ENCODE assay signal across 1 cellular context in genomic region chr14:91873476-91874265, GRCh38.
A peak's percentile ranks its signal among the peaks of the same experiment; 100 is the strongest.
TF ChIP-seq lines count a peak whose summit lies in the region.

No MANE protein-coding gene starts in this region.

TF ChIP-seq in GM12878, 131 proteins besides CTCF, POLR2A, EP300 and RAD21 (continued from another document and continues in another):
- TF ChIP-seq E2F4 (IDR thresholded peaks at IDR 0.05; ENCODE audit: low read depth, low read length) (no peak), EED (IDR thresholded peaks at IDR 0.05; ENCODE audit: low read depth) (peak; percentile 56; the same call in 1 of the 2 replicates), ZBTB40 (IDR thresholded peaks at IDR 0.05; ENCODE audit: borderline replicate concordance) (no peak), MYB (IDR thresholded peaks at IDR 0.05; ENCODE audit: borderline replicate concordance, low read depth, low read length) (no peak), RFX5 (IDR thresholded peaks at IDR 0.05; ENCODE audit: low read depth, low read length) (no peak), CHD1 (IDR thresholded peaks at IDR 0.05; ENCODE audit: low read depth, low read length) (no peak), ZNF592 (IDR thresholded peaks at IDR 0.05) (no peak), SUZ12 (IDR thresholded peaks at IDR 0.05; ENCODE audit: unreplicated experiment) (no peak), FOXK2 (IDR thresholded peaks at IDR 0.05) (no peak), NKRF (conservative IDR thresholded peaks at IDR 0.05) (no peak), CBX3 (IDR thresholded peaks at IDR 0.05; ENCODE audit: borderline replicate concordance, low read depth) (no peak), NFXL1 (IDR thresholded peaks at IDR 0.05; ENCODE audit: borderline replicate concordance) (no peak), BCL11A (IDR thresholded peaks at IDR 0.05; ENCODE audit: low read depth, low read length) (0 out of 2 replicates have a peak, but pooled peaks have one; percentile 42), ZNF24 (IDR thresholded peaks at IDR 0.05) (no peak), BHLHE40 (IDR thresholded peaks at IDR 0.05; ENCODE audit: borderline replicate concordance in 1 of 2, low read depth in 2 of 2, low read length in 1 of 2) (peak; percentile 54 to 61; a peak in 2 of 4 replicates), RUNX3 (IDR thresholded peaks at IDR 0.05; ENCODE audit: low read length) (peak; percentile 90), SIN3A (IDR thresholded peaks at IDR 0.05; ENCODE audit: low read depth, low read length) (no peak), BACH1 (IDR thresholded peaks at IDR 0.05; ENCODE audit: borderline replicate concordance) (peak; percentile 42; the same call in 1 of the 2 replicates), NFYA (IDR thresholded peaks at IDR 0.05; ENCODE audit: borderline replicate concordance, low read depth, low read length) (no peak), RAD51 (IDR thresholded peaks at IDR 0.05) (no peak), MTA2 (IDR thresholded peaks at IDR 0.05; ENCODE audit: low read depth) (no peak; the same call in 1 of the 2 replicates), LARP7 (IDR thresholded peaks at IDR 0.05) (no peak), CEBPB (IDR thresholded peaks at IDR 0.05; ENCODE audit: borderline replicate concordance in 1 of 2, low read depth in 2 of 2, low read length in 2 of 2) (no peak), POLR2AphosphoS5 (IDR thresholded peaks at IDR 0.05; ENCODE audit: low read length) (no peak), SIX5 (IDR thresholded peaks at IDR 0.05; ENCODE audit: low read depth, low read length, severe bottlenecking) (no peak), PML (IDR thresholded peaks at IDR 0.05; ENCODE audit: low read length) (no peak), TBL1XR1 (IDR thresholded peaks at IDR 0.05; ENCODE audit: low read depth, low read length) (no peak), FOS (IDR thresholded peaks at IDR 0.05; ENCODE audit: borderline replicate concordance, extremely low read depth, insufficient read length) (no peak)
- TF ChIP-seq, protein P1, sequence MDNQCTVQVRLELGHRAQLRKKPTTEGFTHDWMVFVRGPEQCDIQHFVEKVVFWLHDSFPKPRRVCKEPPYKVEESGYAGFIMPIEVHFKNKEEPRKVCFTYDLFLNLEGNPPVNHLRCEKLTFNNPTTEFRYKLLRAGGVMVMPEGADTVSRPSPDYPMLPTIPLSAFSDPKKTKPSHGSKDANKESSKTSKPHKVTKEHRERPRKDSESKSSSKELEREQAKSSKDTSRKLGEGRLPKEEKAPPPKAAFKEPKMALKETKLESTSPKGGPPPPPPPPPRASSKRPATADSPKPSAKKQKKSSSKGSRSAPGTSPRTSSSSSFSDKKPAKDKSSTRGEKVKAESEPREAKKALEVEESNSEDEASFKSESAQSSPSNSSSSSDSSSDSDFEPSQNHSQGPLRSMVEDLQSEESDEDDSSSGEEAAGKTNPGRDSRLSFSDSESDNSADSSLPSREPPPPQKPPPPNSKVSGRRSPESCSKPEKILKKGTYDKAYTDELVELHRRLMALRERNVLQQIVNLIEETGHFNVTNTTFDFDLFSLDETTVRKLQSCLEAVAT (IDR thresholded peaks at IDR 0.05): peak; percentile 50; the same call in 1 of the 2 replicates
- TF ChIP-seq, protein P2, sequence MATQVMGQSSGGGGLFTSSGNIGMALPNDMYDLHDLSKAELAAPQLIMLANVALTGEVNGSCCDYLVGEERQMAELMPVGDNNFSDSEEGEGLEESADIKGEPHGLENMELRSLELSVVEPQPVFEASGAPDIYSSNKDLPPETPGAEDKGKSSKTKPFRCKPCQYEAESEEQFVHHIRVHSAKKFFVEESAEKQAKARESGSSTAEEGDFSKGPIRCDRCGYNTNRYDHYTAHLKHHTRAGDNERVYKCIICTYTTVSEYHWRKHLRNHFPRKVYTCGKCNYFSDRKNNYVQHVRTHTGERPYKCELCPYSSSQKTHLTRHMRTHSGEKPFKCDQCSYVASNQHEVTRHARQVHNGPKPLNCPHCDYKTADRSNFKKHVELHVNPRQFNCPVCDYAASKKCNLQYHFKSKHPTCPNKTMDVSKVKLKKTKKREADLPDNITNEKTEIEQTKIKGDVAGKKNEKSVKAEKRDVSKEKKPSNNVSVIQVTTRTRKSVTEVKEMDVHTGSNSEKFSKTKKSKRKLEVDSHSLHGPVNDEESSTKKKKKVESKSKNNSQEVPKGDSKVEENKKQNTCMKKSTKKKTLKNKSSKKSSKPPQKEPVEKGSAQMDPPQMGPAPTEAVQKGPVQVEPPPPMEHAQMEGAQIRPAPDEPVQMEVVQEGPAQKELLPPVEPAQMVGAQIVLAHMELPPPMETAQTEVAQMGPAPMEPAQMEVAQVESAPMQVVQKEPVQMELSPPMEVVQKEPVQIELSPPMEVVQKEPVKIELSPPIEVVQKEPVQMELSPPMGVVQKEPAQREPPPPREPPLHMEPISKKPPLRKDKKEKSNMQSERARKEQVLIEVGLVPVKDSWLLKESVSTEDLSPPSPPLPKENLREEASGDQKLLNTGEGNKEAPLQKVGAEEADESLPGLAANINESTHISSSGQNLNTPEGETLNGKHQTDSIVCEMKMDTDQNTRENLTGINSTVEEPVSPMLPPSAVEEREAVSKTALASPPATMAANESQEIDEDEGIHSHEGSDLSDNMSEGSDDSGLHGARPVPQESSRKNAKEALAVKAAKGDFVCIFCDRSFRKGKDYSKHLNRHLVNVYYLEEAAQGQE (IDR thresholded peaks at IDR 0.05; ENCODE audit: low read depth, low read length): no peak
- TF ChIP-seq, protein P3, sequence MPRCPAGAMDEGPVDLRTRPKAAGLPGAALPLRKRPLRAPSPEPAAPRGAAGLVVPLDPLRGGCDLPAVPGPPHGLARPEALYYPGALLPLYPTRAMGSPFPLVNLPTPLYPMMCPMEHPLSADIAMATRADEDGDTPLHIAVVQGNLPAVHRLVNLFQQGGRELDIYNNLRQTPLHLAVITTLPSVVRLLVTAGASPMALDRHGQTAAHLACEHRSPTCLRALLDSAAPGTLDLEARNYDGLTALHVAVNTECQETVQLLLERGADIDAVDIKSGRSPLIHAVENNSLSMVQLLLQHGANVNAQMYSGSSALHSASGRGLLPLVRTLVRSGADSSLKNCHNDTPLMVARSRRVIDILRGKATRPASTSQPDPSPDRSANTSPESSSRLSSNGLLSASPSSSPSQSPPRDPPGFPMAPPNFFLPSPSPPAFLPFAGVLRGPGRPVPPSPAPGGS (IDR thresholded peaks at IDR 0.05; ENCODE audit: borderline replicate concordance, insufficient read depth, low read depth, low read length, poor library complexity, severe bottlenecking): no peak
- TF ChIP-seq, protein P4, sequence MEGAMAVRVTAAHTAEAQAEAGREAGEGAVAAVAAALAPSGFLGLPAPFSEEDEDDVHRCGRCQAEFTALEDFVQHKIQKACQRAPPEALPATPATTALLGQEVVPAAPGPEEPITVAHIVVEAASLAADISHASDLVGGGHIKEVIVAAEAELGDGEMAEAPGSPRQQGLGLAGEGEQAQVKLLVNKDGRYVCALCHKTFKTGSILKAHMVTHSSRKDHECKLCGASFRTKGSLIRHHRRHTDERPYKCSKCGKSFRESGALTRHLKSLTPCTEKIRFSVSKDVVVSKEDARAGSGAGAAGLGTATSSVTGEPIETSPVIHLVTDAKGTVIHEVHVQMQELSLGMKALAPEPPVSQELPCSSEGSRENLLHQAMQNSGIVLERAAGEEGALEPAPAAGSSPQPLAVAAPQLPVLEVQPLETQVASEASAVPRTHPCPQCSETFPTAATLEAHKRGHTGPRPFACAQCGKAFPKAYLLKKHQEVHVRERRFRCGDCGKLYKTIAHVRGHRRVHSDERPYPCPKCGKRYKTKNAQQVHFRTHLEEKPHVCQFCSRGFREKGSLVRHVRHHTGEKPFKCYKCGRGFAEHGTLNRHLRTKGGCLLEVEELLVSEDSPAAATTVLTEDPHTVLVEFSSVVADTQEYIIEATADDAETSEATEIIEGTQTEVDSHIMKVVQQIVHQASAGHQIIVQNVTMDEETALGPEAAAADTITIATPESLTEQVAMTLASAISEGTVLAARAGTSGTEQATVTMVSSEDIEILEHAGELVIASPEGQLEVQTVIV (IDR thresholded peaks at IDR 0.05; ENCODE audit: borderline replicate concordance, partially characterized antibody): no peak
